ENCODE assay signal across 8 cellular contexts in genomic region chrX:119693032-119693995, GRCh38. TPM values are rescaled to one million over a fixed set of nuclear protein-coding genes. Genes with fewer than 3 reads are reported as not detected.
DNase-seq lines count a peak whose midpoint lies in the region; ATAC-seq and TF ChIP-seq lines count a peak whose summit lies in the region.

SEPTIN6 (minus strand) TSS chrX:119693168; CDS start chrX:119693105, 63 bp downstream.

- no peaks in the 10 kb centered on the region for H3K36me3 ChIP-seq in liver (ENCODE audit: control insufficient read depth in 4 of 4, insufficient read depth in 3 of 4, low read depth in 1 of 4, low read length in 3 of 4)

- peak; percentile 59 for ATAC-seq in HG03064 (IDR thresholded peaks at IDR 0.05; ENCODE audit: low read depth, unreplicated experiment)

- POLR2A ChIA-PET in AG04449 (lab: Yijun Ruan, JAX), result interaction anchor here (1.0 to 1.8 kb wide), 3 partner anchors 18 to 99 kb away, joined by 4 to 9 read pairs (median 4); partner anchors contain the start of gene RPL39

- 15% methylated on average over 56 of the region's 59 CpGs for WGBS in liver

- H3K27ac ChIP-seq in coronary artery (peak within 1 kb of the TSS; percentile 1 to 85), liver (ENCODE audit: low read depth in 1 of 2, low read length in 2 of 2) (peak within 1 kb of the TSS; percentile 49 to 83)

- peak within 1 kb of the TSS; percentile 67 to 71 for H3K9ac ChIP-seq in liver (ENCODE audit: low read depth in 1 of 2, low read length in 2 of 2)

- no peaks in the 10 kb centered on the region for H3K27me3 ChIP-seq in liver (ENCODE audit: control insufficient read depth in 4 of 4, insufficient read depth in 4 of 4, low read length in 3 of 4)

- CTCF ChIA-PET in AG04449 (lab: Yijun Ruan, JAX), result no interaction called here

- peaks cover 0 to 8% (median 0%) of the 10 kb centered on the region in 4 donors for H3K4me1 ChIP-seq in liver (ENCODE audit: control insufficient read depth in 4 of 4, insufficient read depth in 4 of 4, low read length in 3 of 4)

- no peak for DNase-seq in AG04449 (ENCODE audit: low read depth, low spot score)
- peak; percentile 85 for DNase-seq in NCI-H510A treated with DMSO at 0.1 percent for 48 hours (lab: John Stamatoyannopoulos, UW)
- DNase-seq in activated CD4-positive, alpha-beta T cell treated with anti-CD3 and anti-CD28 coated beads for 48 hours, result peak; percentile 88
- peak; percentile 84 for DNase-seq in coronary artery (ENCODE audit: low spot score)
- DNase-seq in stimulated activated CD4-positive, alpha-beta T cell treated with anti-CD3 and anti-CD28 coated beads, Interleukin-4, amount 100 ng/mL, for 48 hours (ENCODE audit: low read depth in 2 of 2), result peak; percentile 73 to 76

- TF ChIP-seq CTCF in AG04449 (IDR thresholded peaks at IDR 0.05; ENCODE audit: insufficient read depth, low read length, missing control alignments) (peak; percentile 7), coronary artery (IDR thresholded peaks at IDR 0.05) (no peak), liver (IDR thresholded peaks at IDR 0.05; ENCODE audit: low read depth, low read length, missing input control) (no peak)

- H3K4me3 ChIP-seq in AG04449 (ENCODE audit: low read depth, low read length) (peak within 1 kb of the TSS; percentile 69), coronary artery (peak within 1 kb of the TSS; percentile 86), liver (ENCODE audit: low read depth in 1 of 3, low read length in 3 of 3) (peak within 1 kb of the TSS; percentile 54 to 72 (median 63))

- peak; percentile 97 for TF ChIP-seq POLR2A in GM18526 (IDR thresholded peaks at IDR 0.05; ENCODE audit: extremely low read depth, insufficient read length)

- no peak for TF ChIP-seq RAD21 in liver (IDR thresholded peaks at IDR 0.05)

- H3K9me3 ChIP-seq in liver (ENCODE audit: control insufficient read depth in 4 of 4, low read length in 3 of 4), result no peaks in the 10 kb centered on the region

TF ChIP-seq in liver, 16 proteins besides CTCF, POLR2A, EP300 and RAD21:
- TF ChIP-seq HNF4G (IDR thresholded peaks at IDR 0.05), result no peak
- TF ChIP-seq JUND (IDR thresholded peaks at IDR 0.05), result no peak
- TF ChIP-seq FOXA2 (IDR thresholded peaks at IDR 0.05), result no peak
- TF ChIP-seq ATF3 (IDR thresholded peaks at IDR 0.05), result no peak
- no peak for TF ChIP-seq TAF1 (conservative IDR thresholded peaks at IDR 0.05)
- TF ChIP-seq NR2F2 (IDR thresholded peaks at IDR 0.05), result no peak
- no peak for TF ChIP-seq FOXA1 (IDR thresholded peaks at IDR 0.05)

RNA-seq across cellular contexts. Expression of gene SEPTIN6, which starts in this region (rescaled TPM):
- total RNA-seq in liver, result 10 to 100 TPM in 1 of 2 donors, 1 to 10 TPM in 1; 9.9 to 11.5 TPM
- 10 to 100 TPM in 1 of 2 donors, 1 to 10 TPM in 1; 9.4 to 11.4 TPM for polyA plus RNA-seq in liver
